Comparison of ENCODE assay signal across 19 cellular contexts in the genomic region with DNA sequence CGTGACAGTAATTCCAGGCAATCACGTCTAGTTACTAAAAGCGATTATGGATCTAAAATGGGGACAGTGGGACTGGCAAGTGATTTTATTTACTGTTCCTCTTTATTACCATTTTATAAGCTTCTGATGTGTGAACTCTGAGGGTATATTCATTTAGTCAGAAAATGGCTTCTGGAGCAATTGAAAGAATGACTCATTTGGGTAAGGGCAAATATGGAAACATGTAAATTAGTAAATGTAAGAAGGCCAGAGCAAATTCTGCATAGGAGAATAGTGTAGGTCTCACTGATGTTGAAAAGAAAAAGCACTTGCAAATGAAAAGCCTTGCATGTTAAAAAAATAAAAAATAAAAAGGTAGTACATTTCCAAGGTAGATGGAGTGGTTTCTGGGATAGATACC.
DNase-seq lines count a peak whose midpoint lies in the region; ATAC-seq and TF ChIP-seq lines count a peak whose summit lies in the region.
"Had no signal": no experiment of that assay in that cellular context is flagged by ENCODE, and none has a peak within 500 bp of the region (broad histone marks: within the 10 kb centered on the region; RNA-seq: fewer than 3 reads in every experiment).

No MANE protein-coding gene starts in this region.

- no peak overlapping the region for H3K27ac Mint-ChIP-seq in glutamatergic neuron (ENCODE audit: unreplicated experiment)
- no peak overlapping the region for H3K27ac Mint-ChIP-seq in stimulated activated effector memory CD8-positive, alpha-beta T cell treated with anti-CD3 and anti-CD28 coated beads, Interleukin-12 subunit alpha, Interleukin-12 subunit beta, amount 100 ng/mL, for 72 hours
- H3K27ac Mint-ChIP-seq: HFFc6 had no signal

- H4K20me1 ChIP-seq in smooth muscle cell (ENCODE audit: low read depth): no peaks in the 10 kb centered on the region

- peak; percentile 26 to 56 for DNase-seq in NCI-H526 (lab: John Stamatoyannopoulos, UW)
- DNase-seq in smooth muscle cell (lab: John Stamatoyannopoulos, UW; ENCODE audit: unreplicated experiment): no peak
- no peak for DNase-seq in glutamatergic neuron
- DNase-seq in stimulated activated effector memory CD8-positive, alpha-beta T cell treated with anti-CD3 and anti-CD28 coated beads, Interleukin-12 subunit alpha, Interleukin-12 subunit beta, amount 100 ng/mL, for 72 hours (ENCODE audit: low spot score in 2 of 2): no peak
- DNase-seq: C1 segment of cervical spinal cord; DMS79 treated with DMSO at 0.1 percent for 48 hours; HFFc6; NCI-H1092; NCI-H1694 treated with DMSO at 0.1 percent for 48 hours; NCI-H226; NK-92 treated with Interleukin-12 subunit alpha and Interleukin-12 subunit beta, amount 100 ng/mL, for 24 hours; OCI-M1; SHP77 treated with DMSO at 0.1 percent for 48 hours; T-helper 1 cell had no signal

- no peaks in the 10 kb centered on the region for H3K27me3 ChIP-seq in smooth muscle cell (ENCODE audit: low read depth)

- no peak overlapping the region for H2AFZ ChIP-seq in smooth muscle cell (ENCODE audit: low read depth)

- no peaks in the 10 kb centered on the region for H3K9me3 ChIP-seq in smooth muscle cell (replicated peaks; ENCODE audit: low read depth)
- H3K9me3 ChIP-seq: A549 had no signal

- no peak overlapping the region for H3K4me3 ChIP-seq in smooth muscle cell
- H3K4me3 ChIP-seq: A549 had no signal

- H3K36me3 ChIP-seq in smooth muscle cell (ENCODE audit: low read depth): no peaks in the 10 kb centered on the region

- no peaks in the 10 kb centered on the region for H3K4me1 Mint-ChIP-seq in glutamatergic neuron (ENCODE audit: low read depth, unreplicated experiment)
- no peaks in the 10 kb centered on the region for H3K4me1 Mint-ChIP-seq in stimulated activated effector memory CD8-positive, alpha-beta T cell treated with anti-CD3 and anti-CD28 coated beads, Interleukin-12 subunit alpha, Interleukin-12 subunit beta, amount 100 ng/mL, for 72 hours

- H3K36me3 Mint-ChIP-seq in glutamatergic neuron (ENCODE audit: unreplicated experiment): no peaks in the 10 kb centered on the region
- H3K36me3 Mint-ChIP-seq in stimulated activated effector memory CD8-positive, alpha-beta T cell treated with anti-CD3 and anti-CD28 coated beads, Interleukin-12 subunit alpha, Interleukin-12 subunit beta, amount 100 ng/mL, for 72 hours: no peaks in the 10 kb centered on the region

- H3K4me1 ChIP-seq in smooth muscle cell (ENCODE audit: low read depth): no peaks in the 10 kb centered on the region

- no peak overlapping the region for H3K9ac ChIP-seq in smooth muscle cell (ENCODE audit: low read depth)

- no peaks in the 10 kb centered on the region for H3K79me2 ChIP-seq in smooth muscle cell (ENCODE audit: low read depth)

- no peak overlapping the region for H3K4me3 Mint-ChIP-seq in glutamatergic neuron (ENCODE audit: unreplicated experiment)
- no peak overlapping the region for H3K4me3 Mint-ChIP-seq in stimulated activated effector memory CD8-positive, alpha-beta T cell treated with anti-CD3 and anti-CD28 coated beads, Interleukin-12 subunit alpha, Interleukin-12 subunit beta, amount 100 ng/mL, for 72 hours
- H3K4me3 Mint-ChIP-seq: HFFc6 had no signal

- H3F3A ChIP-seq in smooth muscle cell (ENCODE audit: low read depth): no peaks in the 10 kb centered on the region

- no peaks in the 10 kb centered on the region for H3K9me3 Mint-ChIP-seq in glutamatergic neuron (ENCODE audit: unreplicated experiment)
- H3K9me3 Mint-ChIP-seq in stimulated activated effector memory CD8-positive, alpha-beta T cell treated with anti-CD3 and anti-CD28 coated beads, Interleukin-12 subunit alpha, Interleukin-12 subunit beta, amount 100 ng/mL, for 72 hours: no peaks in the 10 kb centered on the region
- H3K9me3 Mint-ChIP-seq: HFFc6 had no signal

- no peaks in the 10 kb centered on the region for H3K27me3 Mint-ChIP-seq in glutamatergic neuron (ENCODE audit: unreplicated experiment)

- peak; percentile 57 for ATAC-seq in GM18508 (IDR thresholded peaks at IDR 0.05; ENCODE audit: insufficient read depth, unreplicated experiment)
- ATAC-seq in GM18868 (IDR thresholded peaks at IDR 0.05; ENCODE audit: unreplicated experiment): peak; percentile 50
- ATAC-seq in HG02840 (IDR thresholded peaks at IDR 0.05; ENCODE audit: low FRiP score, unreplicated experiment): peak; percentile 62
- no peak for ATAC-seq in stimulated activated effector memory CD8-positive, alpha-beta T cell treated with anti-CD3 and anti-CD28 coated beads, Interleukin-12 subunit alpha, Interleukin-12 subunit beta, amount 100 ng/mL, for 72 hours
- ATAC-seq: A549, SK-N-SH treated with all-trans-retinoic acid at 6 μM for 48 hours had no signal

- TF ChIP-seq CTCF in smooth muscle cell (IDR thresholded peaks at IDR 0.05; ENCODE audit: borderline replicate concordance, insufficient read depth, poor library complexity, severe bottlenecking): no peak
- TF ChIP-seq CTCF in glutamatergic neuron (IDR thresholded peaks at IDR 0.05; ENCODE audit: partially characterized antibody, unreplicated experiment): no peak

- H3K27ac ChIP-seq in smooth muscle cell (ENCODE audit: low read depth): no peak overlapping the region
- H3K27ac ChIP-seq: A549 had no signal

- over 99% methylated on average over 3 of the region's 3 CpGs for WGBS in smooth muscle cell (ENCODE audit: low lambda C conversion rate)

- H3K4me2 ChIP-seq in smooth muscle cell: no peak overlapping the region
- H3K4me2 ChIP-seq: A549 had no signal

Comparison
In these comparisons a context has a peak if more than half of its experiments do, and no peak if none do; other contexts are left out.
1. DNase-seq: peak in NCI-H526 (2 of 2); none in smooth muscle cell (single experiment), glutamatergic neuron (single experiment) and stimulated activated effector memory CD8-positive, alpha-beta T cell treated with anti-CD3 and anti-CD28 coated beads, Interleukin-12 subunit alpha, Interleukin-12 subunit beta, amount 100 ng/mL, for 72 hours (0 of 2).